In the genomic region with DNA sequence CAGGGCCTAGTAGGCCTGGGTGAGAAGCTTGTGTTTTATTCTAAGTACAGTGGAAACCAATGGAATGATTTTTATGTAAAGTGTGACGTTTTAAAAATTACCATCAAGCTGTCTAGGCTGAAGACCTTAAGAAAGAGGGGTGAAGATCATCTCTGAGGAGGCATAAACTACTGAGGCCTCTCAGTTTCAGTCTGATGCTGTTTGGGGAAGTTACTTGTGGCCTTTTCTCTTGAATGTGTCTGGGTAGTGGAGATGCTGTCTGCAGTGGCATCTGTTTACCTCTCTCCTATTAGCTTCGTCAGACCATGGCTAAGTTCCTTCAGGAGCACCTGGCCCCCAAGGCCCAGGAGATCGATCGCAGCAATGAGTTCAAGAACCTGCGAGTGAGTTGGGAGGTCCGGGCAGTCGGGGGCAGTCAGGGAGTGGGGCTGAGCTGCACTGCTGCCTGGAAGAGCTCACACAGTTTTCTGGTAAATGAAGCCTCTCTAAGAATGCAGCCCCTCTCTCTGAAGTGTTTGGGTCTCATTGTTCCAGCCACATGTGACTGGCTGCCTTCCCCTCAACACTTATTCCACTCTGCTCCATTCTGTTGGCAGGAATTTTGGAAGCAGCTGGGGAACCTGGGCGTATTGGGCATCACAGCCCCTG, we compare ENCODE assay signal across 11 cellular contexts. TPM values are rescaled to one million over a fixed set of nuclear protein-coding genes. Genes with fewer than 3 reads are reported as not detected.
DNase-seq lines count a peak whose midpoint lies in the region; ATAC-seq and TF ChIP-seq lines count a peak whose summit lies in the region.
"Had no signal": no experiment of that assay in that cellular context is flagged by ENCODE, and none has a peak within 500 bp of the region (broad histone marks: within the 10 kb centered on the region; RNA-seq: fewer than 3 reads in every experiment).

No MANE protein-coding gene starts in this region.

- intact Hi-C loops in activated T-helper 2 cell treated with anti-CD3 and anti-CD28 coated beads, Interferon-gamma antibody, Interleukin-2, Interleukin-4, amounts not matched to agents 10 μg/mL and 5 μg/mL and 100 μg/mL, durations not matched to agents 14 hours and 24 hours and 36 hours (cut with micrococcal nuclease) = loop anchor here (5.0 kb wide), 1 partner anchor 40 kb away; no protein-coding TSS in a partner anchor
- intact Hi-C loops in upper lobe of right lung (cut with DNase I) = no loop called here

- H3K4me1 ChIP-seq in upper lobe of right lung = peaks cover 18% of the 10 kb centered on the region
- H3K4me1 ChIP-seq: breast epithelium had no signal

- H3K27me3 ChIP-seq in upper lobe of right lung = no peaks in the 10 kb centered on the region
- H3K27me3 ChIP-seq: breast epithelium, testis had no signal

- peaks cover 45% of the 10 kb centered on the region for H3K36me3 Mint-ChIP-seq in stimulated activated naive CD8-positive, alpha-beta T cell treated with anti-CD3 and anti-CD28 coated beads, Interleukin-15, Interleukin-2, amounts not matched to agents 100 ng/mL and 50 ng/mL, for 24 hours (ENCODE audit: low read depth)
- peaks cover 55% of the 10 kb centered on the region for H3K36me3 Mint-ChIP-seq in activated T-helper 2 cell treated with anti-CD3 and anti-CD28 coated beads, Interferon-gamma antibody, Interleukin-2, Interleukin-4, amounts not matched to agents 10 μg/mL and 5 μg/mL and 100 μg/mL, durations not matched to agents 14 hours and 24 hours and 36 hours (ENCODE audit: low read depth)

- no peak overlapping the region for H3K27ac ChIP-seq in upper lobe of right lung
- H3K27ac ChIP-seq: testis had no signal

- H3K9me3 ChIP-seq in upper lobe of right lung = no peaks in the 10 kb centered on the region
- H3K9me3 ChIP-seq: breast epithelium, testis had no signal

- H3K4me3 ChIP-seq in upper lobe of right lung = peak overlapping the region; percentile 93
- H3K4me3 ChIP-seq: testis had no signal

- no peak for ATAC-seq in stimulated activated naive CD8-positive, alpha-beta T cell treated with anti-CD3 and anti-CD28 coated beads, Interleukin-15, Interleukin-2, amounts not matched to agents 100 U/mL and 50 U/mL, for 24 hours
- ATAC-seq in HG03066 (IDR thresholded peaks at IDR 0.05; ENCODE audit: low read depth, unreplicated experiment) (peak; percentile 60), upper lobe of right lung (no peak)

- no peaks in the 10 kb centered on the region for H3K9me3 Mint-ChIP-seq in stimulated activated naive CD8-positive, alpha-beta T cell treated with anti-CD3 and anti-CD28 coated beads, Interleukin-15, Interleukin-2, amounts not matched to agents 100 ng/mL and 50 ng/mL, for 24 hours
- H3K9me3 Mint-ChIP-seq in activated T-helper 2 cell treated with anti-CD3 and anti-CD28 coated beads, Interferon-gamma antibody, Interleukin-2, Interleukin-4, amounts not matched to agents 10 μg/mL and 5 μg/mL and 100 μg/mL, durations not matched to agents 14 hours and 24 hours and 36 hours = no peaks in the 10 kb centered on the region

- H3K36me3 ChIP-seq in upper lobe of right lung = peaks cover 41% of the 10 kb centered on the region
- H3K36me3 ChIP-seq: breast epithelium had no signal

- H3K4me1 Mint-ChIP-seq in stimulated activated naive CD8-positive, alpha-beta T cell treated with anti-CD3 and anti-CD28 coated beads, Interleukin-15, Interleukin-2, amounts not matched to agents 100 ng/mL and 50 ng/mL, for 24 hours (ENCODE audit: low read depth) = peaks cover 48% of the 10 kb centered on the region
- peaks cover 46% of the 10 kb centered on the region for H3K4me1 Mint-ChIP-seq in activated T-helper 2 cell treated with anti-CD3 and anti-CD28 coated beads, Interferon-gamma antibody, Interleukin-2, Interleukin-4, amounts not matched to agents 10 μg/mL and 5 μg/mL and 100 μg/mL, durations not matched to agents 14 hours and 24 hours and 36 hours (ENCODE audit: low read depth)

- no peak for TF ChIP-seq CTCF in upper lobe of right lung (IDR thresholded peaks at IDR 0.05)

- no peak for DNase-seq in stimulated activated naive CD8-positive, alpha-beta T cell treated with anti-CD3 and anti-CD28 coated beads, Interleukin-15, Interleukin-2, amounts not matched to agents 100 U/mL and 50 U/mL, for 24 hours
- DNase-seq in activated T-helper 2 cell treated with anti-CD3 and anti-CD28 coated beads, Interferon-gamma antibody, Interleukin-2, Interleukin-4, amounts not matched to agents 10 μg/mL and 5 μg/mL and 100 μg/mL, durations not matched to agents 14 hours and 24 hours and 36 hours (ENCODE audit: low spot score) = no peak
- DNase-seq in upper lobe of right lung (no peak), NCI-H2196 (lab: John Stamatoyannopoulos, UW; ENCODE audit: unreplicated experiment) (no peak), kidney glomerular epithelial cell (lab: John Stamatoyannopoulos, UW) (no peak)
- no peak for DNase-seq in activated effector memory CD4-positive, alpha-beta T cell treated with anti-CD3 and anti-CD28 coated beads, Interleukin-2, amount 50 U/mL, for 16 hours
- DNase-seq: NCI-H446 treated with DMSO at 0.1 percent for 48 hours, testis had no signal

- H3K27ac Mint-ChIP-seq in stimulated activated naive CD8-positive, alpha-beta T cell treated with anti-CD3 and anti-CD28 coated beads, Interleukin-15, Interleukin-2, amounts not matched to agents 100 ng/mL and 50 ng/mL, for 24 hours = peak overlapping the region; percentile 15
- peak overlapping the region; percentile 67 for H3K27ac Mint-ChIP-seq in activated T-helper 2 cell treated with anti-CD3 and anti-CD28 coated beads, Interferon-gamma antibody, Interleukin-2, Interleukin-4, amounts not matched to agents 10 μg/mL and 5 μg/mL and 100 μg/mL, durations not matched to agents 14 hours and 24 hours and 36 hours

- peak overlapping the region; percentile 53 for H3K4me3 Mint-ChIP-seq in stimulated activated naive CD8-positive, alpha-beta T cell treated with anti-CD3 and anti-CD28 coated beads, Interleukin-15, Interleukin-2, amounts not matched to agents 100 ng/mL and 50 ng/mL, for 24 hours
- H3K4me3 Mint-ChIP-seq in activated T-helper 2 cell treated with anti-CD3 and anti-CD28 coated beads, Interferon-gamma antibody, Interleukin-2, Interleukin-4, amounts not matched to agents 10 μg/mL and 5 μg/mL and 100 μg/mL, durations not matched to agents 14 hours and 24 hours and 36 hours (ENCODE audit: low read depth) = peak overlapping the region; percentile 78

- no peaks in the 10 kb centered on the region for H3K27me3 Mint-ChIP-seq in stimulated activated naive CD8-positive, alpha-beta T cell treated with anti-CD3 and anti-CD28 coated beads, Interleukin-15, Interleukin-2, amounts not matched to agents 100 ng/mL and 50 ng/mL, for 24 hours
- H3K27me3 Mint-ChIP-seq in activated T-helper 2 cell treated with anti-CD3 and anti-CD28 coated beads, Interferon-gamma antibody, Interleukin-2, Interleukin-4, amounts not matched to agents 10 μg/mL and 5 μg/mL and 100 μg/mL, durations not matched to agents 14 hours and 24 hours and 36 hours (ENCODE audit: low read depth) = no peaks in the 10 kb centered on the region

RNA-seq across cellular contexts. Expression of a gene that starts 1.9 kb away (rescaled TPM):
- 75.2 and 79.4 TPM in 2 replicates for total RNA-seq in activated T-helper 2 cell treated with anti-CD3 and anti-CD28 coated beads, Interferon-gamma antibody, Interleukin-2, Interleukin-4, amounts not matched to agents 10 μg/mL and 5 μg/mL and 100 μg/mL, durations not matched to agents 14 hours and 24 hours and 36 hours
- total RNA-seq in upper lobe of right lung = 115 TPM

RNA-seq across cellular contexts. Expression of a gene that starts 24.9 kb away (rescaled TPM):
- 48.1 and 49.9 TPM in 2 replicates for total RNA-seq in activated T-helper 2 cell treated with anti-CD3 and anti-CD28 coated beads, Interferon-gamma antibody, Interleukin-2, Interleukin-4, amounts not matched to agents 10 μg/mL and 5 μg/mL and 100 μg/mL, durations not matched to agents 14 hours and 24 hours and 36 hours
- total RNA-seq in upper lobe of right lung = 18.1 TPM

RNA-seq across cellular contexts. Expression of a gene that starts 33.3 kb away (rescaled TPM):
- total RNA-seq in activated T-helper 2 cell treated with anti-CD3 and anti-CD28 coated beads, Interferon-gamma antibody, Interleukin-2, Interleukin-4, amounts not matched to agents 10 μg/mL and 5 μg/mL and 100 μg/mL, durations not matched to agents 14 hours and 24 hours and 36 hours = 26.5 and 26.7 TPM in 2 replicates
- total RNA-seq in upper lobe of right lung = 29.8 TPM

RNA-seq across cellular contexts. Expression of a gene that starts 49.4 kb away (rescaled TPM):
- 0.05 and 0.39 TPM in 2 replicates for total RNA-seq in activated T-helper 2 cell treated with anti-CD3 and anti-CD28 coated beads, Interferon-gamma antibody, Interleukin-2, Interleukin-4, amounts not matched to agents 10 μg/mL and 5 μg/mL and 100 μg/mL, durations not matched to agents 14 hours and 24 hours and 36 hours
- 6.5 TPM for total RNA-seq in upper lobe of right lung

RNA-seq across cellular contexts. Expression of a gene that starts 56.6 kb away (rescaled TPM):
- total RNA-seq in activated T-helper 2 cell treated with anti-CD3 and anti-CD28 coated beads, Interferon-gamma antibody, Interleukin-2, Interleukin-4, amounts not matched to agents 10 μg/mL and 5 μg/mL and 100 μg/mL, durations not matched to agents 14 hours and 24 hours and 36 hours = not detected in 2 replicates
- total RNA-seq in upper lobe of right lung = not detected
- total RNA-seq: testis had no signal
